ENCODE assay signal across 25 cellular contexts in the genomic region with DNA sequence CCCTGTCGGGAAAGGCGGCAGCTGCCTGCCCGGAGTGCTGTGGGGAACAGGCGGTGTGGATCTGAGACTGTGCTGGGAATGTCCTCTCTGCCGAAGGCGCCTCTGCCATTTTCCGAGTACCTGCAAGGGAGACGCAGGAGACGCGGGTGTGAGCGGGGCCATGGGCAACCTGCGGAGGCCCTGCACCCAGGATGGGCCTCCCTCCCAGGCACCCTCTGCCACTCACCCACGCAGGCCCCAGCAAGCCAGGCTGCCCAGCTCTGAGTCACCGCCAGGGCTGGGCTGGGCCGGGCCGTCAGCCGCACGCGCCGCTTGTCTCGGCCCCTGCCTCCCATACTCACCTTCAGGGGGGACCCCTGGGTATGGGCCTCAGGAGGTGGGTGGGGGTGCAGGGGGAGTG. TPM values are rescaled to one million over a fixed set of nuclear protein-coding genes. Genes with fewer than 3 reads are reported as not detected.
DNase-seq lines count a peak whose midpoint lies in the region; ATAC-seq, FAIRE-seq and TF ChIP-seq lines count a peak whose summit lies in the region.
"Had no signal": no experiment of that assay in that cellular context is flagged by ENCODE, and none has a peak within 500 bp of the region (broad histone marks: within the 10 kb centered on the region; RNA-seq: fewer than 3 reads in every experiment).

No MANE protein-coding gene starts in this region.

- POLR2A ChIA-PET in HEK293 (lab: Yijun Ruan, JAX) (no interaction called here), K562 (lab: Yijun Ruan, JAX) (interaction anchor here (0.6 to 1.7 kb wide), 6 partner anchors 8 to 155 kb away, joined by 3 to 7 read pairs (median 4); no protein-coding TSS in a partner anchor), A673 (lab: Charles Lee; ENCODE audit: low non-redundant PET) (no interaction called here)

- no peak overlapping the region for H3K27ac ChIP-seq in HEK293 (ENCODE audit: extremely low read depth, low read depth, low read length)
- no peak overlapping the region for H3K27ac ChIP-seq in K562 (ENCODE audit: extremely low read depth, low read depth, low read length)
- peak overlapping the region; percentile 26 to 78 (median 72) for H3K27ac ChIP-seq in esophagus squamous epithelium
- H3K27ac ChIP-seq in A673 (ENCODE audit: low read depth, low read length, poor library complexity, severe bottlenecking) = no peak overlapping the region
- H3K27ac ChIP-seq: BLaER1 treated with 17β-estradiol and CSF1 and Interleukin-3, amounts not matched to agents 10 nM and 100 nM; GM23248; SK-N-MC had no signal

- BruUV-seq in K562 (replicated peaks; lab: Mats Ljungman, UMichigan) (no TSS peak), A673 (replicated peaks; lab: Mats Ljungman, UMichigan) (no TSS peak)

- H3K79me2 ChIP-seq in K562 (ENCODE audit: control insufficient read depth, insufficient read depth, low read length) = peaks cover 10% of the 10 kb centered on the region

- H3K9me3 ChIP-seq in HEK293 (ENCODE audit: control insufficient read depth, insufficient read depth, low read depth, low read length) (no peaks in the 10 kb centered on the region), K562 (replicated peaks; ENCODE audit: control insufficient read depth, insufficient read depth, low read depth, low read length) (no peaks in the 10 kb centered on the region), esophagus squamous epithelium (no peaks in the 10 kb centered on the region), A673 (ENCODE audit: low read depth, low read length, poor library complexity, severe bottlenecking) (no peaks in the 10 kb centered on the region)
- H3K9me3 ChIP-seq: BLaER1 treated with 17β-estradiol and CSF1 and Interleukin-3, amounts not matched to agents 10 nM and 100 nM; HAP-1 had no signal

- no peak for ATAC-seq in K562

- peak overlapping the region in 1 of 2 experiments; percentile 73; a peak in 2 of 4 replicates for H3K9ac ChIP-seq in K562 (ENCODE audit: insufficient read depth in 1 of 2, low read depth in 2 of 2, low read length in 2 of 2)
- H3K9ac ChIP-seq: BLaER1 treated with 17β-estradiol and CSF1 and Interleukin-3, amounts not matched to agents 10 nM and 100 nM; GM23248 had no signal

- H3K4me2 ChIP-seq in K562 (ENCODE audit: insufficient read depth, low read length) = no peak overlapping the region
- H3K4me2 ChIP-seq: BLaER1 treated with 17β-estradiol and CSF1 and Interleukin-3, amounts not matched to agents 10 nM and 100 nM had no signal

- DNase-seq in K562 (ENCODE audit: extremely low read depth in 1 of 4, low spot score in 3 of 4) = no peak
- DNase-seq in esophagus squamous epithelium (lab: John Stamatoyannopoulos, UW) = no peak
- peak; percentile 68 for DNase-seq in ureter (ENCODE audit: low spot score)
- no peak for DNase-seq in activated T-cell treated with anti-CD3 and anti-CD28 coated beads, Interleukin-2, amount 50 U/mL, for 1 hour
- DNase-seq in stimulated activated CD4-positive, alpha-beta T cell treated with anti-CD3 and anti-CD28 coated beads, Interleukin-15, amount 100 ng/mL, for 24 hours = no peak
- no peak for DNase-seq in A673 (ENCODE audit: low spot score)
- DNase-seq: CD4-positive, alpha-beta T cell; COR-L47; DMS53; GM23248; NCI-H1092; NCI-H1417 treated with DMSO at 0.1 percent for 48 hours; NCI-H1694 treated with DMSO at 0.1 percent for 48 hours; NCI-H2081 treated with DMSO at 0.1 percent for 48 hours; NCI-H2171; NCI-H226; NCI-H510A; NCI-H69; SIG-M5 had no signal

- H4K20me1 ChIP-seq in K562 (replicated peaks; ENCODE audit: control insufficient read depth, insufficient read depth, low read length) = no peaks in the 10 kb centered on the region

- no peak overlapping the region for H2AFZ ChIP-seq in K562 (ENCODE audit: low read depth, low read length)
- H2AFZ ChIP-seq: GM23248 had no signal

- no peak for FAIRE-seq in K562 (lab: Jason Lieb, UNC)
- FAIRE-seq: A204.1, GM18507 had no signal

- H3K27me3 ChIP-seq in K562 (ENCODE audit: control insufficient read depth in 2 of 2, insufficient read depth in 2 of 2, low read length in 2 of 2) (no peaks in the 10 kb centered on the region), esophagus squamous epithelium (peaks cover 0 to 8% (median 0%) of the 10 kb centered on the region in 4 donors), A673 (replicated peaks; ENCODE audit: insufficient read depth, low read depth, low read length, poor library complexity) (peaks cover 6% of the 10 kb centered on the region)

- TF ChIP-seq CTCF in HEK293 (tag by site-specific recombination; IDR thresholded peaks at IDR 0.05) (no peak), K562 (IDR thresholded peaks at IDR 0.05 in 2 of 3, conservative IDR thresholded peaks at IDR 0.05 in 1 of 3; ENCODE audit: insufficient read depth in 2 of 3, low read depth in 1 of 3, low read length in 3 of 3) (no peak), esophagus squamous epithelium (IDR thresholded peaks at IDR 0.05) (peak in 2 of 6 experiments; percentile 21 to 24), A673 (conservative IDR thresholded peaks at IDR 0.05; ENCODE audit: low read depth, low read length) (no peak)

- intact Hi-C loops in K562 (cut with micrococcal nuclease) (no loop called here), esophagus squamous epithelium (cut with DNase I) (no loop called here), A673 (cut with micrococcal nuclease; ENCODE audit: unreplicated experiment) (no loop called here)

- TF ChIP-seq POLR2A in K562 (conservative IDR thresholded peaks at IDR 0.05) (no peak), esophagus squamous epithelium (IDR thresholded peaks at IDR 0.05) (peak in 1 of 4 donors; percentile 47)

- H3K36me3 ChIP-seq in HEK293 (ENCODE audit: control insufficient read depth in 2 of 2, insufficient read depth in 1 of 2, low read length in 2 of 2) (no peaks in the 10 kb centered on the region), K562 (ENCODE audit: control insufficient read depth, insufficient read depth, low read length) (no peaks in the 10 kb centered on the region), esophagus squamous epithelium (no peaks in the 10 kb centered on the region), A673 (ENCODE audit: insufficient read depth, low read length, poor library complexity, severe bottlenecking) (no peaks in the 10 kb centered on the region)
- H3K36me3 ChIP-seq: BLaER1 treated with 17β-estradiol and CSF1 and Interleukin-3, amounts not matched to agents 10 nM and 100 nM; HAP-1 had no signal

- H3K4me1 ChIP-seq in HEK293 (ENCODE audit: control insufficient read depth, insufficient read depth, low read length) (no peaks in the 10 kb centered on the region), K562 (replicated peaks in 1 of 2; ENCODE audit: control insufficient read depth in 2 of 2, insufficient read depth in 2 of 2, low read length in 2 of 2) (peaks cover 33 to 76% of the 10 kb centered on the region in 2 experiments), esophagus squamous epithelium (peaks cover 58 to 79% (median 63%) of the 10 kb centered on the region in 3 donors), A673 (ENCODE audit: insufficient read depth, low read length, poor library complexity, severe bottlenecking) (peaks cover 4% of the 10 kb centered on the region)

- no peak overlapping the region for H3K4me3 ChIP-seq in HEK293 (ENCODE audit: low read depth, low read length)
- no peak overlapping the region for H3K4me3 ChIP-seq in K562
- H3K4me3 ChIP-seq in esophagus squamous epithelium = no peak overlapping the region
- H3K4me3 ChIP-seq in A673 (ENCODE audit: low read depth, low read length, poor library complexity, severe bottlenecking) = no peak overlapping the region
- H3K4me3 ChIP-seq: BLaER1 treated with 17β-estradiol and CSF1 and Interleukin-3, amounts not matched to agents 10 nM and 100 nM; GM23248; HAP-1; SK-N-MC had no signal

- TF ChIP-seq EP300 in K562 (IDR thresholded peaks at IDR 0.05; ENCODE audit: low read length) = no peak

- TF ChIP-seq RAD21 in K562 (CRISPR knock-in tag; conservative IDR thresholded peaks at IDR 0.05 in 1 of 2, IDR thresholded peaks at IDR 0.05 in 1 of 2) = no peak

- CTCF ChIA-PET in HEK293 (lab: Yijun Ruan, JAX) (interaction anchor here (1.8 kb wide), 1 partner anchor 42 kb away, joined by 5 read pairs; no protein-coding TSS in a partner anchor), K562 (lab: Yijun Ruan, JAX; ENCODE audit: low intra/inter-chr PET ratio) (no interaction called here), A673 (lab: Charles Lee) (interaction anchor here (0.8 kb wide), 1 partner anchor 22 kb away, joined by 3 read pairs; no protein-coding TSS in a partner anchor)

- in situ Hi-C loops in K562 (cut with MboI) = no loop called here

- WGBS in K562 (ENCODE audit: insufficient coverage, low coverage, missing lambda C conversion rate) = 91% methylated on average over 16 of the region's 21 CpGs
- 38% methylated on average over 6 of the region's 21 CpGs; no CpG with 5 or more reads in 1 of the 2 donors for WGBS in esophagus squamous epithelium, 2 donors

- no peaks in the 10 kb centered on the region for H3K9me1 ChIP-seq in K562 (ENCODE audit: control insufficient read depth, insufficient read depth, low read length)

TF ChIP-seq in K562, 482 proteins besides CTCF, POLR2A, EP300 and RAD21 (continues in another document):
- no peak for TF ChIP-seq ZNF431 (CRISPR knock-in tag; IDR thresholded peaks at IDR 0.05)
- no peak for TF ChIP-seq TBP (optimal IDR thresholded peaks at IDR 0.05; ENCODE audit: low read depth, low read length)

RNA-seq across cellular contexts. Expression of a gene that starts 3.5 kb away (rescaled TPM):
- total RNA-seq in K562 (2011; cell fraction: chromatin; rRNA removed; ENCODE audit: low replicate concordance) = 54.4 and 166 TPM in 2 replicates
- 200 and 208 TPM in 2 replicates for total RNA-seq in K562 (2011; cell fraction: nucleolus; rRNA removed)
- total RNA-seq in K562 (2011; cell fraction: nucleoplasm; rRNA removed) = 76.8 and 80.7 TPM in 2 replicates
- total RNA-seq in K562 (2014; rRNA removed) (39.9 and 43.8 TPM in 2 replicates), K562 (2014; rRNA removed; fragmentation: Illumina TruSeq; extraction: Trizol) (6.3 and 6.5 TPM in 2 replicates), K562 (2015; rRNA removed; fragmentation: Illumina TruSeq; extraction: Trizol) (12.7 and 14.1 TPM in 2 replicates), K562 (2021) (47.8 and 60.4 TPM in 2 replicates), esophagus squamous epithelium (100 to 1,000 TPM; 175 to 307 (median 223) TPM), ureter (121 TPM), A673 (2021) (4.7 and 5.5 TPM in 2 replicates)
- polyA plus RNA-seq in K562 (2011; rRNA removed) (20.4 and 21.7 TPM in 2 replicates), K562 (2014; fragmentation: Illumina TruSeq; extraction: Trizol) (8.4 and 22.9 TPM in 2 replicates), K562 (2014; fragmentation: Nextera tagmentation; extraction: Ambion mirVana) (1 to 10 TPM; 1.2 to 1.7 TPM), K562 (2014; rRNA removed) (48.9 and 51.5 TPM in 2 replicates)
- polyA plus RNA-seq in K562 (2011; cell fraction: cytosol; rRNA removed) = 18.7 and 54.2 TPM in 2 replicates
- 176 and 334 TPM in 2 replicates for polyA plus RNA-seq in K562 (2011; cell fraction: nucleus; rRNA removed)
- 15.0 and 22.4 TPM in 2 replicates for polyA plus RNA-seq in K562 (2012)
- polyA minus RNA-seq in K562 (2011; rRNA and poly(A)+ RNA removed) = 3.9 and 9.3 TPM in 2 replicates
- 30.2 and 37.6 TPM in 2 replicates for polyA minus RNA-seq in K562 (2011; cell fraction: cytosol; rRNA and poly(A)+ RNA removed)
- 59.1 and 74.0 TPM in 2 replicates for polyA minus RNA-seq in K562 (2011; cell fraction: nucleus; rRNA and poly(A)+ RNA removed)

Comparison
In these comparisons a context has a peak if more than half of its experiments do, and no peak if none do; other contexts are left out.
1. H3K27ac ChIP-seq: peak in esophagus squamous epithelium (4 of 4); none in HEK293 (single experiment), K562 (single experiment) and A673 (single experiment).